Comparison of ENCODE assay signal across 8 cellular contexts in the genomic region with DNA sequence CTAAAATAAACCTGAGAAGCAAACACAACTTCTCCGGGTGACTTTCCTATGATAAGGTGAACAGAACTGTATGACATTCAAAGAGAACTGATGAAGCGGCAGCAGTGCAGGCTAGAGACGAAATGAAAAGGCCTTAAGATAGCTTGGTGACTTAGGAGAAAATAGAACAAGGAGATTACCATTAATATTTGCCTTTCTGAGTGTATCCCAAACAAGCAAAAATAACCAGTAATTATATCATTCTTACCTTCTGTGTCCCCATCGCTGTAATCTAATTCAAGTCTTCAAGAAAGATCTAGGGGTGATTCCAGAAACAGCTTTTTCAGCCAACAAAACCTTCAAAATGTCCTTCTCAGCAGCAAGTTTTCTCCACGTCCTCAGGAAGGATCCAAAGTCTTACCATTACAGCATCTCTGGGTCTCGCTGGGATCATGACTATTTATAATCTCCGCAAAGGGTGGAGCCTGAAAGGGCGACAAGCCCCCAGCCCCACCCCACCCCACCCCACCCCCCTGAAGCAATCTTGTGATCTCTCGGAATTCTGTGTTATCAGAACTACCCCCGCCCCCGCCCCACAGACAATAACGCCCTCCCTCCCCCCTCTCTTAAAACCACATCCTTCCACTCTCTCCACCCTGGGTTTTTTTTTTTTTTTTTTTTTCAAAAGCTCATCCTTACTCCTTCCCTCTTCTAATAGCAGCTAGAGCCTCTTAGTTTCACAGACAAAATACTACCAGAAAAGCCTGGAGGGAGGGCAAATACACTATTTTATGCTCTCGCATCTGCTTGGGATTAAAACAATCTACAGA. TPM values are rescaled to one million over a fixed set of nuclear protein-coding genes. Genes with fewer than 3 reads are reported as not detected.
DNase-seq lines count a peak whose midpoint lies in the region; ATAC-seq and TF ChIP-seq lines count a peak whose summit lies in the region.

TSS of gene SLC2A3 (minus strand) at position 415 of the 809 bp plus-strand sequence. CDS start at position 262, 153 bp downstream.

- peaks cover 19% of the 10 kb centered on the region for H3K79me2 ChIP-seq in neural cell (replicated peaks; ENCODE audit: insufficient read depth, low read length)

- TF ChIP-seq RAD21 in neural cell (conservative IDR thresholded peaks at IDR 0.05), result no peak

- H4K20me1 ChIP-seq in neural cell (ENCODE audit: insufficient read depth), result no peaks in the 10 kb centered on the region

- H3K9ac ChIP-seq in neural cell (ENCODE audit: low read length) (peak within 1 kb of the TSS; percentile 75), stomach smooth muscle (ENCODE audit: low read length in 2 of 2) (peak within 1 kb of the TSS; percentile 75 to 83)

- H3K9me3 ChIP-seq in neural cell (ENCODE audit: low read length) (no peaks in the 10 kb centered on the region), stomach smooth muscle (ENCODE audit: control insufficient read depth in 2 of 2, low read length in 2 of 2) (no peaks in the 10 kb centered on the region)

- DNase-seq in GDM1 (lab: John Stamatoyannopoulos, UW), result peak; percentile 75
- DNase-seq in SIG-M5 treated with dmso at 0.1 percent for 504 hours (lab: John Stamatoyannopoulos, UW; ENCODE audit: unreplicated experiment), result peak; percentile 94
- DNase-seq in activated effector memory CD4-positive, alpha-beta T cell treated with anti-CD3 and anti-CD28 coated beads, Interleukin-2, amount 50 U/mL, for 16 hours, result peak; percentile 91
- DNase-seq in foreskin keratinocyte, result peak; percentile 28 to 57
- DNase-seq in NCI-H69 (lab: John Stamatoyannopoulos, UW), result no peak

- H3K27me3 ChIP-seq in foreskin keratinocyte (no peaks in the 10 kb centered on the region), neural cell (ENCODE audit: insufficient read depth, low read depth, low read length) (no peaks in the 10 kb centered on the region), stomach smooth muscle (ENCODE audit: control insufficient read depth in 1 of 2, insufficient read depth in 2 of 2, low read length in 2 of 2) (no peaks in the 10 kb centered on the region)

- no peaks in the 10 kb centered on the region for H3K9me2 ChIP-seq in neural cell (ENCODE audit: insufficient read depth, low read length)

- H3K4me2 ChIP-seq in neural cell (ENCODE audit: low read length), result peak within 1 kb of the TSS; percentile 38

- H3K4me3 ChIP-seq in neural cell (ENCODE audit: low read length) (peak within 1 kb of the TSS; percentile 86), stomach smooth muscle (ENCODE audit: low read length in 2 of 2) (peak within 1 kb of the TSS; percentile 77 to 84)

- no peak for TF ChIP-seq EP300 in neural cell (conservative IDR thresholded peaks at IDR 0.05; ENCODE audit: poor library complexity, severe bottlenecking)

- H2AFZ ChIP-seq in neural cell (ENCODE audit: low read depth, low read length), result peak within 1 kb of the TSS; percentile 11

- TF ChIP-seq CTCF in foreskin keratinocyte (conservative IDR thresholded peaks at IDR 0.05) (no peak), neural cell (IDR thresholded peaks at IDR 0.05; ENCODE audit: poor library complexity, severe bottlenecking) (no peak)

- H3F3A ChIP-seq in neural cell (ENCODE audit: insufficient read depth, low read length, poor library complexity, severe bottlenecking), result no peaks in the 10 kb centered on the region

- peaks cover 3% of the 10 kb centered on the region for H3K4me1 ChIP-seq in foreskin keratinocyte
- H3K4me1 ChIP-seq in stomach smooth muscle (ENCODE audit: control insufficient read depth, insufficient read depth, low read length), result no peaks in the 10 kb centered on the region

- H3K36me3 ChIP-seq in neural cell (ENCODE audit: insufficient read depth, low read length) (no peaks in the 10 kb centered on the region), stomach smooth muscle (ENCODE audit: control insufficient read depth in 2 of 2, insufficient read depth in 2 of 2, low read length in 2 of 2) (peaks cover 0 to 9% of the 10 kb centered on the region in 2 donors)

- ATAC-seq in HG02943 (IDR thresholded peaks at IDR 0.05; ENCODE audit: low read depth, unreplicated experiment), result peak; percentile 44
- ATAC-seq in foreskin keratinocyte, result peak; percentile 52

- peak within 1 kb of the TSS; percentile 78 for H3K27ac ChIP-seq in foreskin keratinocyte
- peak within 1 kb of the TSS; percentile 84 for H3K27ac ChIP-seq in neural cell (ENCODE audit: low read length)
- peak within 1 kb of the TSS; percentile 26 for H3K27ac ChIP-seq in stomach smooth muscle (ENCODE audit: low read length)

TF ChIP-seq in neural cell, 6 proteins besides CTCF, POLR2A, EP300 and RAD21:
- TF ChIP-seq SMC3 (conservative IDR thresholded peaks at IDR 0.05; ENCODE audit: poor library complexity) (no peak), MXI1 (conservative IDR thresholded peaks at IDR 0.05; ENCODE audit: poor library complexity, severe bottlenecking) (no peak), TAF1 (IDR thresholded peaks at IDR 0.05; ENCODE audit: low read depth) (peak; percentile 66), POLR2AphosphoS5 (IDR thresholded peaks at IDR 0.05) (peak; percentile 94), EZH2 (IDR thresholded peaks at IDR 0.05; ENCODE audit: borderline replicate concordance, insufficient read depth, low read length, poor library complexity, severe bottlenecking) (no peak), REST (IDR thresholded peaks at IDR 0.05; ENCODE audit: borderline replicate concordance) (peak; percentile 60)

RNA-seq across cellular contexts. Expression of gene SLC2A3, which starts in this region (rescaled TPM):
- 10.8 and 12.2 TPM in 2 replicates for total RNA-seq in foreskin keratinocyte
- polyA plus RNA-seq in foreskin keratinocyte, result 6.3 and 6.5 TPM in 2 replicates
- polyA plus RNA-seq in neural cell, result 27.2 and 31.6 TPM in 2 replicates
- 51.4 and 58.8 TPM in 2 replicates for polyA minus RNA-seq in neural cell

Comparison
In these comparisons a context has a peak if more than half of its experiments do, and no peak if none do; other contexts are left out.
1. H3K27ac ChIP-seq: peak in every context shown above with its lines; median percentile 84 in neural cell; 78 in foreskin keratinocyte; 26 in stomach smooth muscle.